ENCODE assay signal across 8 cellular contexts in genomic region chr14:105473033-105473676, GRCh38. TPM values are rescaled to one million over a fixed set of nuclear protein-coding genes. Genes with fewer than 3 reads are reported as not detected.
DNase-seq lines count a peak whose midpoint lies in the region; ATAC-seq lines count a peak whose summit lies in the region.

No MANE protein-coding gene starts in this region.

- H3K4me3 Mint-ChIP-seq in stimulated activated naive CD8-positive, alpha-beta T cell treated with anti-CD3 and anti-CD28 coated beads, Interleukin-15, amount 100 ng/mL, for 72 hours = peak overlapping the region; percentile 6 to 79

- WGBS in aorta, 2 donors = 1 to 3% methylated on average over 7 of the region's 7 CpGs

- in situ Hi-C loops in T47D (cut with HindIII; ENCODE audit: low pct_unique_long_range_greater_than_20kb, low sequenced_read_pairs) = no loop called here

- H3K4me1 Mint-ChIP-seq in stimulated activated naive CD8-positive, alpha-beta T cell treated with anti-CD3 and anti-CD28 coated beads, Interleukin-15, amount 100 ng/mL, for 72 hours = peaks cover 37% of the 10 kb centered on the region

- no peak overlapping the region for H3K27ac Mint-ChIP-seq in stimulated activated naive CD8-positive, alpha-beta T cell treated with anti-CD3 and anti-CD28 coated beads, Interleukin-15, amount 100 ng/mL, for 72 hours

- peaks cover 27% of the 10 kb centered on the region for H3K27me3 Mint-ChIP-seq in stimulated activated naive CD8-positive, alpha-beta T cell treated with anti-CD3 and anti-CD28 coated beads, Interleukin-15, amount 100 ng/mL, for 72 hours

- no peaks in the 10 kb centered on the region for H3K9me3 ChIP-seq in aorta (ENCODE audit: control insufficient read depth, low read length)

- no peak for DNase-seq in stimulated activated naive CD8-positive, alpha-beta T cell treated with anti-CD3 and anti-CD28 coated beads, Interleukin-15, amount 100 ng/mL, for 72 hours
- no peak for DNase-seq in stimulated activated naive CD8-positive, alpha-beta T cell treated with anti-CD3 and anti-CD28 coated beads, Interleukin-15, Interleukin-2, amounts not matched to agents 100 U/mL and 50 U/mL, for 24 hours
- DNase-seq in T47D (ENCODE audit: low read depth in 1 of 2, low spot score in 1 of 2) (peak; percentile 87 to 91), myocyte (ENCODE audit: low read depth) (peak; percentile 70), aorta (peak; percentile 81 to 92), NK-92 (lab: John Stamatoyannopoulos, UW; ENCODE audit: unreplicated experiment) (no peak), SIG-M5 (lab: John Stamatoyannopoulos, UW) (no peak)

- peaks cover 0 to 4% of the 10 kb centered on the region in 2 donors for H3K9me3 Mint-ChIP-seq in stimulated activated naive CD8-positive, alpha-beta T cell treated with anti-CD3 and anti-CD28 coated beads, Interleukin-15, amount 100 ng/mL, for 72 hours

- ATAC-seq in stimulated activated naive CD8-positive, alpha-beta T cell treated with anti-CD3 and anti-CD28 coated beads, Interleukin-15, amount 100 ng/mL, for 72 hours = no peak
- ATAC-seq in stimulated activated naive CD8-positive, alpha-beta T cell treated with anti-CD3 and anti-CD28 coated beads, Interleukin-15, Interleukin-2, amounts not matched to agents 100 U/mL and 50 U/mL, for 24 hours = no peak
- peak; percentile 2 for ATAC-seq in aorta (ENCODE audit: low FRiP score)
- ATAC-seq in GM21723 (IDR thresholded peaks at IDR 0.05; ENCODE audit: unreplicated experiment) = no peak

- no peak overlapping the region for H3K4me3 ChIP-seq in aorta (ENCODE audit: low read length in 2 of 2)

- H3K27me3 ChIP-seq in aorta (ENCODE audit: control insufficient read depth in 1 of 2, insufficient read depth in 2 of 2, low read length in 1 of 2) = no peaks in the 10 kb centered on the region

- intact Hi-C loops in aorta (cut with DNase I) = no loop called here

- peak overlapping the region; percentile 8 to 81 for H3K27ac ChIP-seq in aorta (ENCODE audit: low read depth in 1 of 2, low read length in 2 of 2)

- no peaks in the 10 kb centered on the region for H3K36me3 ChIP-seq in aorta (ENCODE audit: control insufficient read depth in 1 of 2, insufficient read depth in 2 of 2, low read length in 1 of 2)

- H3K4me1 ChIP-seq in aorta (ENCODE audit: control insufficient read depth in 1 of 2, insufficient read depth in 2 of 2, low read length in 2 of 2) = no peaks in the 10 kb centered on the region

RNA-seq across cellular contexts. Expression of gene CRIP2, which starts 1.5 kb away (rescaled TPM):
- total RNA-seq in myocyte (586 and 856 TPM in 2 replicates), aorta (100 to 1,000 TPM; 267 to 352 TPM)
- 418 TPM for polyA plus RNA-seq in myocyte (2012)
- polyA plus RNA-seq in aorta = 100 to 1,000 TPM; 432 to 698 TPM

RNA-seq across cellular contexts. Expression of gene CRIP1, which starts 13.5 kb away (rescaled TPM):
- total RNA-seq in myocyte (0.99 and 2.6 TPM in 2 replicates), aorta (100 to 1,000 TPM; 229 to 236 TPM)
- 68.3 TPM for polyA plus RNA-seq in myocyte (2012)
- 1,000 to 10,000 TPM in 1 of 2 donors, 100 to 1,000 TPM in 1; 740 to 1,123 TPM for polyA plus RNA-seq in aorta

RNA-seq across cellular contexts. Expression of gene TEDC1, which starts 17.9 kb away (rescaled TPM):
- total RNA-seq in myocyte = 9.3 and 14.4 TPM in 2 replicates
- polyA plus RNA-seq in myocyte (2012) = 12.6 TPM
- 10 to 100 TPM in 1 of 2 donors, 1 to 10 TPM in 1; 8.6 to 30.5 TPM for total RNA-seq in aorta
- polyA plus RNA-seq in aorta = 10 to 100 TPM in 1 of 2 donors, 1 to 10 TPM in 1; 9.6 to 33.8 TPM

RNA-seq across cellular contexts. Expression of gene TMEM121, which starts 53.2 kb away (rescaled TPM):
- total RNA-seq in myocyte = 3.9 and 5.3 TPM in 2 replicates
- 2.3 TPM for polyA plus RNA-seq in myocyte (2012)
- total RNA-seq in aorta = 1 to 10 TPM; 1.9 to 7.5 TPM
- 1 to 10 TPM in 1 of 2 donors, under 1 TPM in 1; 0.75 to 4.2 TPM for polyA plus RNA-seq in aorta

RNA-seq across cellular contexts. Expression of gene MTA1, which starts 53.5 kb away (rescaled TPM):
- total RNA-seq in myocyte (44.0 and 50.9 TPM in 2 replicates), aorta (100 to 1,000 TPM in 1 of 2 donors, 10 to 100 TPM in 1; 71.5 to 111 TPM)
- 64.6 TPM for polyA plus RNA-seq in myocyte (2012)
- polyA plus RNA-seq in aorta = 10 to 100 TPM; 16.9 to 85.4 TPM

Comparison
In these comparisons a context has a peak if more than half of its experiments do, and no peak if none do; other contexts are left out.
1. DNase-seq: peak in T47D (2 of 2), myocyte (single experiment) and aorta (2 of 2); none in stimulated activated naive CD8-positive, alpha-beta T cell treated with anti-CD3 and anti-CD28 coated beads, Interleukin-15, amount 100 ng/mL, for 72 hours (0 of 2), stimulated activated naive CD8-positive, alpha-beta T cell treated with anti-CD3 and anti-CD28 coated beads, Interleukin-15, Interleukin-2, amounts not matched to agents 100 U/mL and 50 U/mL, for 24 hours (single experiment), NK-92 (single experiment) and SIG-M5 (single experiment).
2. RNA of gene CRIP1, which starts 13.5 kb away (total RNA-seq): 229 to 236 TPM in aorta; 0.99 to 2.6 TPM in myocyte; every median in the first group is over 10 times any median in the second.